23 cellular contexts compared by ENCODE assay signal in genomic region chr1:192005976-192006375, GRCh38.
"Had no signal": no experiment of that assay in that cellular context is flagged by ENCODE, and none has a peak within 500 bp of the region (broad histone marks: within the 10 kb centered on the region; RNA-seq: fewer than 3 reads in every experiment).

No MANE protein-coding gene starts in this region.

- H3K27ac ChIP-seq: ascending aorta, brain microvascular endothelial cell, left ventricle myocardium inferior, neural progenitor cell, spleen, thoracic aorta, vagina had no signal

- H2AFZ ChIP-seq: neural progenitor cell had no signal

- H3K9ac ChIP-seq: neural progenitor cell had no signal

- H3K27me3 Mint-ChIP-seq: activated naive CD4-positive, alpha-beta T cell treated with anti-CD3 and anti-CD28 coated beads, Interleukin-2, amount 50 U/mL, for 24 hours; naive thymus-derived CD8-positive, alpha-beta T cell; progenitor cell of endocrine pancreas; type B pancreatic cell had no signal

- ATAC-seq: esophagus mucosa; naive thymus-derived CD8-positive, alpha-beta T cell had no signal

- H3K4me3 Mint-ChIP-seq: activated naive CD4-positive, alpha-beta T cell treated with anti-CD3 and anti-CD28 coated beads, Interleukin-2, amount 50 U/mL, for 24 hours; naive thymus-derived CD8-positive, alpha-beta T cell; neural progenitor cell; type B pancreatic cell had no signal

- H3K36me3 Mint-ChIP-seq: activated naive CD4-positive, alpha-beta T cell treated with anti-CD3 and anti-CD28 coated beads, Interleukin-2, amount 50 U/mL, for 24 hours; naive thymus-derived CD8-positive, alpha-beta T cell; neural progenitor cell; type B pancreatic cell had no signal

- H3K4me2 ChIP-seq: neural progenitor cell had no signal

- H3K9me3 Mint-ChIP-seq: activated naive CD4-positive, alpha-beta T cell treated with anti-CD3 and anti-CD28 coated beads, Interleukin-2, amount 50 U/mL, for 24 hours; neural progenitor cell; type B pancreatic cell had no signal

- H3K4me1 ChIP-seq: ascending aorta, left ventricle myocardium inferior, neural progenitor cell, spleen, vagina had no signal

- DNase-seq: activated CD4-positive, alpha-beta T cell treated with anti-CD3 and anti-CD28 coated beads for 1 hour; activated CD4-positive, alpha-beta T cell treated with anti-CD3 and anti-CD28 coated beads, Interleukin-2, amount 50 U/mL, for 1 hour; activated gamma-delta T cell treated with Interleukin-2 at 50 U/mL for 16 hours; activated T-cell treated with anti-CD3 and anti-CD28 coated beads, Interleukin-2, amount 50 U/mL, for 1 hour; brain microvascular endothelial cell; caudate nucleus; dermis blood vessel endothelial cell; effector CD8-positive, alpha-beta T cell; hippocampal formation; left ventricle myocardium inferior; naive thymus-derived CD8-positive, alpha-beta T cell; retina; spleen; stimulated activated CD4-positive, alpha-beta T cell treated with anti-CD3 and anti-CD28 coated beads, Interleukin-4, amount 100 ng/mL, for 24 hours; stimulated activated naive CD4-positive, alpha-beta T cell treated with Interleukin-2 at 50 U/mL for 16 hours had no signal

- H3K36me3 ChIP-seq: ascending aorta, brain microvascular endothelial cell, left ventricle myocardium inferior, neural progenitor cell, spleen, thoracic aorta, vagina had no signal

- H3K4me3 ChIP-seq: ascending aorta, left ventricle myocardium inferior, neural progenitor cell, spleen, thoracic aorta, vagina had no signal

- H3K27me3 ChIP-seq: ascending aorta, brain microvascular endothelial cell, neural progenitor cell, spleen, vagina had no signal

- H3K27ac Mint-ChIP-seq: activated naive CD4-positive, alpha-beta T cell treated with anti-CD3 and anti-CD28 coated beads, Interleukin-2, amount 50 U/mL, for 24 hours; naive thymus-derived CD8-positive, alpha-beta T cell; neural progenitor cell; progenitor cell of endocrine pancreas; type B pancreatic cell had no signal

- H3K9me3 ChIP-seq: ascending aorta, spleen, thoracic aorta, vagina had no signal

- H3K4me1 Mint-ChIP-seq: activated naive CD4-positive, alpha-beta T cell treated with anti-CD3 and anti-CD28 coated beads, Interleukin-2, amount 50 U/mL, for 24 hours; naive thymus-derived CD8-positive, alpha-beta T cell; neural progenitor cell had no signal
